Comparison of ENCODE assay signal across 14 cellular contexts in the genomic region with DNA sequence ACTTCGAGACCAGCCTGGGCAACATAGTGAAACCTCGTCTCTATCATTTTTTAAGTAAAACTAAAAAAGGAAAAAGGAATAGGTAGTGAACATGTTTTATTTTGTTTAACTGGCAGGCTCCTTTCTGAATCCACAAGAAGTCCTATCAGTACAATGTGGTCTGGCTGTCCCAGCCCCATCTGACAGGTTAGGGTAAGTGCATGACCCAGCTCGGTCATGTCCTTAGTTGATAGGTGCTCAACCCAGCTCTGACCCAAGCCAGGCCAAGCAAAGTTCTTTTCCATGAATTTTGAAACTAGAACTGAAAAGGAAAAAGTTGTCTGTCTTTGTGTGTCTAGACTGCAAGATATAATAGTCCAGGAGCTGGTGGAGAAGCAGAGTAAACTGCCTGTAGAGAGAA. TPM values are rescaled to one million over a fixed set of nuclear protein-coding genes. Genes with fewer than 3 reads are reported as not detected.
DNase-seq lines count a peak whose midpoint lies in the region; ATAC-seq and TF ChIP-seq lines count a peak whose summit lies in the region.
"Had no signal": no experiment of that assay in that cellular context is flagged by ENCODE, and none has a peak within 500 bp of the region (broad histone marks: within the 10 kb centered on the region; RNA-seq: fewer than 3 reads in every experiment).

No MANE protein-coding gene starts in this region.

- H3K9me3 ChIP-seq in heart left ventricle: no peaks in the 10 kb centered on the region
- H3K9me3 ChIP-seq: BLaER1 had no signal

- H3K4me1 Mint-ChIP-seq in mesothelial cell of epicardium: peaks cover 43% of the 10 kb centered on the region

- no peaks in the 10 kb centered on the region for H3K36me3 Mint-ChIP-seq in mesothelial cell of epicardium
- H3K36me3 Mint-ChIP-seq: CD14-positive monocyte had no signal

- no peak for TF ChIP-seq CTCF in VCaP (conservative IDR thresholded peaks at IDR 0.05)
- no peak for TF ChIP-seq CTCF in mesothelial cell of epicardium (IDR thresholded peaks at IDR 0.05; ENCODE audit: unreplicated experiment)
- TF ChIP-seq CTCF in coronary artery (IDR thresholded peaks at IDR 0.05): no peak
- TF ChIP-seq CTCF in heart left ventricle (IDR thresholded peaks at IDR 0.05): no peak

- no peaks in the 10 kb centered on the region for H3K36me3 ChIP-seq in heart left ventricle
- H3K36me3 ChIP-seq: BLaER1 had no signal

- H3K4me3 Mint-ChIP-seq in mesothelial cell of epicardium: no peak overlapping the region
- H3K4me3 Mint-ChIP-seq: CD4-positive, alpha-beta memory T cell; H9 had no signal

- H3K9me3 Mint-ChIP-seq in mesothelial cell of epicardium: no peaks in the 10 kb centered on the region
- H3K9me3 Mint-ChIP-seq: CD4-positive, alpha-beta memory T cell; H9 had no signal

- no peak for ATAC-seq in heart left ventricle
- ATAC-seq: GM12878 had no signal

- TF ChIP-seq POLR2A in heart left ventricle (IDR thresholded peaks at IDR 0.05): no peak

- 77 to 89% (median 86%) methylated on average over 3 of the region's 3 CpGs for WGBS in heart left ventricle, 4 donors

- peaks cover 0 to 21% (median 0%) of the 10 kb centered on the region in 9 donors for H3K27me3 ChIP-seq in heart left ventricle
- H3K27me3 ChIP-seq: BLaER1 had no signal

- intact Hi-C loops in heart left ventricle (cut with DNase I): no loop called here

- H3K27ac ChIP-seq in VCaP (peak overlapping the region; percentile 61), coronary artery (no peak overlapping the region), heart left ventricle (no peak overlapping the region)
- H3K27ac ChIP-seq: BLaER1 had no signal

- peak overlapping the region; percentile 94 for H3K27ac Mint-ChIP-seq in mesothelial cell of epicardium
- H3K27ac Mint-ChIP-seq: CD14-positive monocyte; CD4-positive, alpha-beta memory T cell; H9 had no signal

- H3K27me3 Mint-ChIP-seq in mesothelial cell of epicardium (ENCODE audit: low read depth): peaks cover 24% of the 10 kb centered on the region

- peak; percentile 30 for DNase-seq in OCI-M1 (lab: John Stamatoyannopoulos, UW)
- DNase-seq in mesothelial cell of epicardium (ENCODE audit: low spot score in 2 of 2, unreplicated experiment in 2 of 2): no peak
- no peak for DNase-seq in SHP77 (lab: John Stamatoyannopoulos, UW)
- DNase-seq in coronary artery (ENCODE audit: low spot score): no peak
- no peak for DNase-seq in GM03348 (ENCODE audit: low spot score)
- no peak for DNase-seq in heart left ventricle
- DNase-seq: 8988T; CD4-positive, alpha-beta memory T cell; GF-D8; H9 had no signal

- H3K4me3 ChIP-seq in coronary artery (no peak overlapping the region), heart left ventricle (no peak overlapping the region)
- H3K4me3 ChIP-seq: BLaER1, GM12878 had no signal

- H3K4me1 ChIP-seq in heart left ventricle: peaks cover 0 to 7% (median 0%) of the 10 kb centered on the region in 12 donors
- H3K4me1 ChIP-seq: BLaER1 had no signal

RNA-seq across cellular contexts. Expression of a gene that starts 4.7 kb away (rescaled TPM):
- total RNA-seq in mesothelial cell of epicardium: 38.5 to 42.7 TPM (median 40.8 TPM) in 3 replicates
- 10 to 100 TPM in 5 of 9 donors, 1 to 10 TPM in 4; 5.2 to 15.4 (median 10.7) TPM for total RNA-seq in heart left ventricle
- 1 to 10 TPM; 5.3 to 7.2 TPM for polyA plus RNA-seq in heart left ventricle
